In the genomic region with DNA sequence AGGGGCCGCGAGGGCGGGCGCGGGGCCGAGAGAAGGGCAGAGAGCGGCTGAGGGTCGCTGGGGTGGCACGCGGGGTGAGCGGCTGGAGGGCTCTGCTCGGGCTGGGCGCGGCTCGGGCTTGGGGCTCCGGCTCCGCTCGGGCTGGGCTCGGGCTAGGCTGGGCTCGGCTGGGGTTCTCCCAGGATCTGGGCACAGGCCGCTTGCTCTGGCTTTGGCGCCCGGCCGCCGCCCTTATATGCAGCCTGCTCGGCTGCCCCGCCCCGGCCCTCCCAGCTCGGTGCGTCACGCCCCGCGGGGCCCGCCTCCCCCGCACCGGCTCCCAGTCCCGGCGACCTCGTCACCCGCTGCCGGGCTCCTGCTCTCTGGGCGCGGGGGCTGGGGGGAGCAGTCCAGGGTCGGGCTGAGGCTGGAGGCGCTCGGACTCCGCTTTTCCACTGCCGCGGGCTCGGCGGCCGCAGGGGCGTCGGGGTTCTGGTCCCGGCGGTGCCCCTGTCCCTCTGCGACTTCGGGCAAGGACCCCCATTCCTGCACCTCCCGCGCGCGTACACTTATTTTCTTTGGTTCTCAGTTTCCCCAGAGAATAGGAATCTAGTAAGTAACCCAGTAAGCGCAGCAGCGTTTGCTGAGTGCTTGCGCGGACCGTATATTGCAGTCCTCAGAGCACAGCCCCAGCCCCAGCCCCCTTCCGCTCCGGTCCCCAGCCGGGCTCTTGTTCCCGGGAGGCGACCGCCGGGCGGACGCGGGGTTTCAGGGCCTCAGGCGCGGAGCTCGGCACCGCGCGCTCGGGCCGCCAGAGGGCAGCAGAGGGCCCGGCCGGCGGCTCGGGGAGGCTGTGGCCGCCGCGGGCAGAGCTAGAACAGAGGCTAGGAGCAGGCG, we compare ENCODE assay signal across 1 cellular context.
A peak's percentile ranks its signal among the peaks of the same experiment; 100 is the strongest.
TF ChIP-seq lines count a peak whose summit lies in the region.

A gene with protein sequence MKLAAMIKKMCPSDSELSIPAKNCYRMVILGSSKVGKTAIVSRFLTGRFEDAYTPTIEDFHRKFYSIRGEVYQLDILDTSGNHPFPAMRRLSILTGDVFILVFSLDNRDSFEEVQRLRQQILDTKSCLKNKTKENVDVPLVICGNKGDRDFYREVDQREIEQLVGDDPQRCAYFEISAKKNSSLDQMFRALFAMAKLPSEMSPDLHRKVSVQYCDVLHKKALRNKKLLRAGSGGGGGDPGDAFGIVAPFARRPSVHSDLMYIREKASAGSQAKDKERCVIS (minus strand): TSS at position 207 of the 876 bp plus-strand sequence. CDS start 214 bp downstream, outside the sequence.

TF ChIP-seq in HepG2, 621 proteins besides CTCF, POLR2A, EP300 and RAD21 (continued from another document and continues in another):
- TF ChIP-seq ZNF652 (CRISPR knock-in tag; IDR thresholded peaks at IDR 0.05; ENCODE audit: borderline replicate concordance, low read depth), result no peak
- no peak for TF ChIP-seq RCOR2 (CRISPR knock-in tag; IDR thresholded peaks at IDR 0.05)
- no peak for TF ChIP-seq ZBTB21 (CRISPR knock-in tag; IDR thresholded peaks at IDR 0.05)
- no peak for TF ChIP-seq MTA3 (CRISPR knock-in tag; IDR thresholded peaks at IDR 0.05)
- no peak for TF ChIP-seq ZNF772 (CRISPR knock-in tag; IDR thresholded peaks at IDR 0.05)
- TF ChIP-seq SALL1 (CRISPR knock-in tag; IDR thresholded peaks at IDR 0.05), result peak; percentile 54
- TF ChIP-seq, protein P1, sequence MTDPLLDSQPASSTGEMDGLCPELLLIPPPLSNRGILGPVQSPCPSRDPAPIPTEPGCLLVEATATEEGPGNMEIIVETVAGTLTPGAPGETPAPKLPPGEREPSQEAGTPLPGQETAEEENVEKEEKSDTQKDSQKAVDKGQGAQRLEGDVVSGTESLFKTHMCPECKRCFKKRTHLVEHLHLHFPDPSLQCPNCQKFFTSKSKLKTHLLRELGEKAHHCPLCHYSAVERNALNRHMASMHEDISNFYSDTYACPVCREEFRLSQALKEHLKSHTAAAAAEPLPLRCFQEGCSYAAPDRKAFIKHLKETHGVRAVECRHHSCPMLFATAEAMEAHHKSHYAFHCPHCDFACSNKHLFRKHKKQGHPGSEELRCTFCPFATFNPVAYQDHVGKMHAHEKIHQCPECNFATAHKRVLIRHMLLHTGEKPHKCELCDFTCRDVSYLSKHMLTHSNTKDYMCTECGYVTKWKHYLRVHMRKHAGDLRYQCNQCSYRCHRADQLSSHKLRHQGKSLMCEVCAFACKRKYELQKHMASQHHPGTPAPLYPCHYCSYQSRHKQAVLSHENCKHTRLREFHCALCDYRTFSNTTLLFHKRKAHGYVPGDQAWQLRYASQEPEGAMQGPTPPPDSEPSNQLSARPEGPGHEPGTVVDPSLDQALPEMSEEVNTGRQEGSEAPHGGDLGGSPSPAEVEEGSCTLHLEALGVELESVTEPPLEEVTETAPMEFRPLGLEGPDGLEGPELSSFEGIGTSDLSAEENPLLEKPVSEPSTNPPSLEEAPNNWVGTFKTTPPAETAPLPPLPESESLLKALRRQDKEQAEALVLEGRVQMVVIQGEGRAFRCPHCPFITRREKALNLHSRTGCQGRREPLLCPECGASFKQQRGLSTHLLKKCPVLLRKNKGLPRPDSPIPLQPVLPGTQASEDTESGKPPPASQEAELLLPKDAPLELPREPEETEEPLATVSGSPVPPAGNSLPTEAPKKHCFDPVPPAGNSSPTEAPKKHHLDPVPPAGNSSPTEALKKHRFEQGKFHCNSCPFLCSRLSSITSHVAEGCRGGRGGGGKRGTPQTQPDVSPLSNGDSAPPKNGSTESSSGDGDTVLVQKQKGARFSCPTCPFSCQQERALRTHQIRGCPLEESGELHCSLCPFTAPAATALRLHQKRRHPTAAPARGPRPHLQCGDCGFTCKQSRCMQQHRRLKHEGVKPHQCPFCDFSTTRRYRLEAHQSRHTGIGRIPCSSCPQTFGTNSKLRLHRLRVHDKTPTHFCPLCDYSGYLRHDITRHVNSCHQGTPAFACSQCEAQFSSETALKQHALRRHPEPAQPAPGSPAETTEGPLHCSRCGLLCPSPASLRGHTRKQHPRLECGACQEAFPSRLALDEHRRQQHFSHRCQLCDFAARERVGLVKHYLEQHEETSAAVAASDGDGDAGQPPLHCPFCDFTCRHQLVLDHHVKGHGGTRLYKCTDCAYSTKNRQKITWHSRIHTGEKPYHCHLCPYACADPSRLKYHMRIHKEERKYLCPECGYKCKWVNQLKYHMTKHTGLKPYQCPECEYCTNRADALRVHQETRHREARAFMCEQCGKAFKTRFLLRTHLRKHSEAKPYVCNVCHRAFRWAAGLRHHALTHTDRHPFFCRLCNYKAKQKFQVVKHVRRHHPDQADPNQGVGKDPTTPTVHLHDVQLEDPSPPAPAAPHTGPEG (CRISPR knock-in tag; IDR thresholded peaks at IDR 0.05), result peak; percentile 91
- no peak for TF ChIP-seq PAX8 (CRISPR knock-in tag; IDR thresholded peaks at IDR 0.05; ENCODE audit: borderline replicate concordance)
- no peak for TF ChIP-seq ZNF883 (CRISPR knock-in tag; IDR thresholded peaks at IDR 0.05; ENCODE audit: not compliant biosample characterization)
- TF ChIP-seq SMYD3 (CRISPR knock-in tag; IDR thresholded peaks at IDR 0.05), result no peak
- TF ChIP-seq, protein P2, sequence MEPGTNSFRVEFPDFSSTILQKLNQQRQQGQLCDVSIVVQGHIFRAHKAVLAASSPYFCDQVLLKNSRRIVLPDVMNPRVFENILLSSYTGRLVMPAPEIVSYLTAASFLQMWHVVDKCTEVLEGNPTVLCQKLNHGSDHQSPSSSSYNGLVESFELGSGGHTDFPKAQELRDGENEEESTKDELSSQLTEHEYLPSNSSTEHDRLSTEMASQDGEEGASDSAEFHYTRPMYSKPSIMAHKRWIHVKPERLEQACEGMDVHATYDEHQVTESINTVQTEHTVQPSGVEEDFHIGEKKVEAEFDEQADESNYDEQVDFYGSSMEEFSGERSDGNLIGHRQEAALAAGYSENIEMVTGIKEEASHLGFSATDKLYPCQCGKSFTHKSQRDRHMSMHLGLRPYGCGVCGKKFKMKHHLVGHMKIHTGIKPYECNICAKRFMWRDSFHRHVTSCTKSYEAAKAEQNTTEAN (CRISPR knock-in tag; conservative IDR thresholded peaks at IDR 0.05), result no peak
- TF ChIP-seq RFX3 (CRISPR knock-in tag; IDR thresholded peaks at IDR 0.05), result no peak
- TF ChIP-seq, protein P3, sequence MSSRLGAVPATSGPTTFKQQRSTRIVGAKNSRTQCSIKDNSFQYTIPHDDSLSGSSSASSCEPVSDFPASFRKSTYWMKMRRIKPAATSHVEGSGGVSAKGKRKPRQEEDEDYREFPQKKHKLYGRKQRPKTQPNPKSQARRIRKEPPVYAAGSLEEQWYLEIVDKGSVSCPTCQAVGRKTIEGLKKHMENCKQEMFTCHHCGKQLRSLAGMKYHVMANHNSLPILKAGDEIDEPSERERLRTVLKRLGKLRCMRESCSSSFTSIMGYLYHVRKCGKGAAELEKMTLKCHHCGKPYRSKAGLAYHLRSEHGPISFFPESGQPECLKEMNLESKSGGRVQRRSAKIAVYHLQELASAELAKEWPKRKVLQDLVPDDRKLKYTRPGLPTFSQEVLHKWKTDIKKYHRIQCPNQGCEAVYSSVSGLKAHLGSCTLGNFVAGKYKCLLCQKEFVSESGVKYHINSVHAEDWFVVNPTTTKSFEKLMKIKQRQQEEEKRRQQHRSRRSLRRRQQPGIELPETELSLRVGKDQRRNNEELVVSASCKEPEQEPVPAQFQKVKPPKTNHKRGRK (CRISPR knock-in tag; IDR thresholded peaks at IDR 0.05), result no peak
- TF ChIP-seq ZBTB8A (CRISPR knock-in tag; IDR thresholded peaks at IDR 0.05; ENCODE audit: borderline replicate concordance, low read depth), result no peak
- no peak for TF ChIP-seq MZF1 (CRISPR knock-in tag; IDR thresholded peaks at IDR 0.05; ENCODE audit: borderline replicate concordance)
- TF ChIP-seq, protein P4, sequence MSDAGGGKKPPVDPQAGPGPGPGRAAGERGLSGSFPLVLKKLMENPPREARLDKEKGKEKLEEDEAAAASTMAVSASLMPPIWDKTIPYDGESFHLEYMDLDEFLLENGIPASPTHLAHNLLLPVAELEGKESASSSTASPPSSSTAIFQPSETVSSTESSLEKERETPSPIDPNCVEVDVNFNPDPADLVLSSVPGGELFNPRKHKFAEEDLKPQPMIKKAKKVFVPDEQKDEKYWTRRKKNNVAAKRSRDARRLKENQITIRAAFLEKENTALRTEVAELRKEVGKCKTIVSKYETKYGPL (CRISPR knock-in tag; IDR thresholded peaks at IDR 0.05), result no peak
- TF ChIP-seq ZNF878 (CRISPR knock-in tag; IDR thresholded peaks at IDR 0.05), result no peak
- 0 out of 2 replicates have a peak, but pooled peaks have one; percentile 45 for TF ChIP-seq ZNF441 (CRISPR knock-in tag; IDR thresholded peaks at IDR 0.05; ENCODE audit: borderline replicate concordance)
- TF ChIP-seq ZNF619 (CRISPR knock-in tag; IDR thresholded peaks at IDR 0.05), result no peak
- no peak for TF ChIP-seq MYNN (CRISPR knock-in tag; IDR thresholded peaks at IDR 0.05; ENCODE audit: low read depth)
- no peak for TF ChIP-seq ZNF432 (CRISPR knock-in tag; IDR thresholded peaks at IDR 0.05; ENCODE audit: borderline replicate concordance)
- no peak for TF ChIP-seq GPN1 (CRISPR knock-in tag; IDR thresholded peaks at IDR 0.05; ENCODE audit: borderline replicate concordance)
- 0 out of 2 replicates have a peak, but pooled peaks have one; percentile 33 for TF ChIP-seq DMAP1 (CRISPR knock-in tag; IDR thresholded peaks at IDR 0.05)
- TF ChIP-seq, protein P5, sequence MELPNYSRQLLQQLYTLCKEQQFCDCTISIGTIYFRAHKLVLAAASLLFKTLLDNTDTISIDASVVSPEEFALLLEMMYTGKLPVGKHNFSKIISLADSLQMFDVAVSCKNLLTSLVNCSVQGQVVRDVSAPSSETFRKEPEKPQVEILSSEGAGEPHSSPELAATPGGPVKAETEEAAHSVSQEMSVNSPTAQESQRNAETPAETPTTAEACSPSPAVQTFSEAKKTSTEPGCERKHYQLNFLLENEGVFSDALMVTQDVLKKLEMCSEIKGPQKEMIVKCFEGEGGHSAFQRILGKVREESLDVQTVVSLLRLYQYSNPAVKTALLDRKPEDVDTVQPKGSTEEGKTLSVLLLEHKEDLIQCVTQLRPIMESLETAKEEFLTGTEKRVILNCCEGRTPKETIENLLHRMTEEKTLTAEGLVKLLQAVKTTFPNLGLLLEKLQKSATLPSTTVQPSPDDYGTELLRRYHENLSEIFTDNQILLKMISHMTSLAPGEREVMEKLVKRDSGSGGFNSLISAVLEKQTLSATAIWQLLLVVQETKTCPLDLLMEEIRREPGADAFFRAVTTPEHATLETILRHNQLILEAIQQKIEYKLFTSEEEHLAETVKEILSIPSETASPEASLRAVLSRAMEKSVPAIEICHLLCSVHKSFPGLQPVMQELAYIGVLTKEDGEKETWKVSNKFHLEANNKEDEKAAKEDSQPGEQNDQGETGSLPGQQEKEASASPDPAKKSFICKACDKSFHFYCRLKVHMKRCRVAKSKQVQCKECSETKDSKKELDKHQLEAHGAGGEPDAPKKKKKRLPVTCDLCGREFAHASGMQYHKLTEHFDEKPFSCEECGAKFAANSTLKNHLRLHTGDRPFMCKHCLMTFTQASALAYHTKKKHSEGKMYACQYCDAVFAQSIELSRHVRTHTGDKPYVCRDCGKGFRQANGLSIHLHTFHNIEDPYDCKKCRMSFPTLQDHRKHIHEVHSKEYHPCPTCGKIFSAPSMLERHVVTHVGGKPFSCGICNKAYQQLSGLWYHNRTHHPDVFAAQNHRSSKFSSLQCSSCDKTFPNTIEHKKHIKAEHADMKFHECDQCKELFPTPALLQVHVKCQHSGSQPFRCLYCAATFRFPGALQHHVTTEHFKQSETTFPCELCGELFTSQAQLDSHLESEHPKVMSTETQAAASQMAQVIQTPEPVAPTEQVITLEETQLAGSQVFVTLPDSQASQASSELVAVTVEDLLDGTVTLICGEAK (IDR thresholded peaks at IDR 0.05), result no peak
- TF ChIP-seq, protein P5 (CRISPR knock-in tag; IDR thresholded peaks at IDR 0.05), result no peak
